In genomic region chr6:125114248-125114858, GRCh38 we compare ENCODE assay signal across 8 cellular contexts. TPM values are rescaled to one million over a fixed set of nuclear protein-coding genes. Genes with fewer than 3 reads are reported as not detected.
A peak's percentile ranks its signal among the peaks of the same experiment; 100 is the strongest.
DNase-seq lines count a peak whose midpoint lies in the region; ATAC-seq and TF ChIP-seq lines count a peak whose summit lies in the region.

No MANE protein-coding gene starts in this region.

- no peaks in the 10 kb centered on the region for H4K20me1 ChIP-seq in DOHH2 (ENCODE audit: control insufficient read depth, insufficient read depth, low read depth, low read length)

- intact Hi-C loops in sigmoid colon (cut with DNase I), result loop anchor here (2.0 kb wide), 1 partner anchor 242 kb away; no protein-coding TSS in a partner anchor
- intact Hi-C loops in posterior vena cava (cut with DNase I), result loop anchor here in 1 of 2 donors (5.0 kb wide), 1 partner anchor 242 kb away; no protein-coding TSS in a partner anchor

- H3F3A ChIP-seq in DOHH2 (ENCODE audit: control insufficient read depth, insufficient read depth), result no peaks in the 10 kb centered on the region

- no peak overlapping the region for H3K4me3 ChIP-seq in DOHH2 (ENCODE audit: low read length)
- no peak overlapping the region for H3K4me3 ChIP-seq in sigmoid colon

- H3K36me3 ChIP-seq in DOHH2 (ENCODE audit: control insufficient read depth, low read length), result no peaks in the 10 kb centered on the region
- H3K36me3 ChIP-seq in sigmoid colon, result no peaks in the 10 kb centered on the region

- ATAC-seq in HG02642 (IDR thresholded peaks at IDR 0.05; ENCODE audit: poor library complexity, unreplicated experiment) (peak; percentile 51), GM19023 (IDR thresholded peaks at IDR 0.05; ENCODE audit: unreplicated experiment) (no peak)

- TF ChIP-seq POLR2A in sigmoid colon (IDR thresholded peaks at IDR 0.05), result no peak

- H3K9me2 ChIP-seq in DOHH2 (replicated peaks; ENCODE audit: control insufficient read depth, low read length), result no peaks in the 10 kb centered on the region

- WGBS in sigmoid colon, 2 donors, result 0 to 2% methylated on average over 1 of the region's 1 CpG

- H3K79me2 ChIP-seq in DOHH2 (ENCODE audit: control insufficient read depth, low read length), result no peaks in the 10 kb centered on the region

- TF ChIP-seq CTCF in DOHH2 (IDR thresholded peaks at IDR 0.05; ENCODE audit: low read depth, low read length, poor library complexity, severe bottlenecking) (peak; percentile 76), sigmoid colon (IDR thresholded peaks at IDR 0.05) (peak; percentile 26 to 82 (median 69))

- no peaks in the 10 kb centered on the region for H3K4me1 ChIP-seq in DOHH2 (ENCODE audit: control insufficient read depth, low read length)
- H3K4me1 ChIP-seq in sigmoid colon, result peaks cover 0 to 4% (median 0%) of the 10 kb centered on the region in 4 donors

- no peak for TF ChIP-seq EP300 in sigmoid colon (IDR thresholded peaks at IDR 0.05)

- H3K27me3 ChIP-seq in DOHH2 (ENCODE audit: control insufficient read depth, low read length) (no peaks in the 10 kb centered on the region; the same call in 1 of the 2 replicates), sigmoid colon (no peaks in the 10 kb centered on the region)

- DNase-seq in NCI-H524 (lab: John Stamatoyannopoulos, UW) (peak; percentile 42 to 75), globus pallidus (ENCODE audit: low spot score) (peak; percentile 75), sigmoid colon (peak; percentile 72), posterior vena cava (ENCODE audit: low spot score) (no peak)
- DNase-seq in activated T-cell treated with anti-CD3 and anti-CD28 coated beads, Interleukin-2, amount 50 U/mL, for 1 hour, result peak; percentile 22

- peaks cover 3% of the 10 kb centered on the region; the same call in 1 of the 2 replicates for H3K9me3 ChIP-seq in DOHH2 (ENCODE audit: control insufficient read depth, insufficient read depth, low read length)
- peaks cover 4 to 16% (median 6%) of the 10 kb centered on the region in 4 donors for H3K9me3 ChIP-seq in sigmoid colon

- no peak overlapping the region for H3K27ac ChIP-seq in DOHH2 (ENCODE audit: low read depth, low read length)
- no peak overlapping the region for H3K27ac ChIP-seq in sigmoid colon

- H3K4me2 ChIP-seq in DOHH2 (ENCODE audit: low read length), result no peak overlapping the region

RNA-seq across cellular contexts. Expression of gene TPD52L1, which starts 39.2 kb away (rescaled TPM):
- total RNA-seq in sigmoid colon (10 to 100 TPM; 61.0 to 98.9 (median 73.8) TPM), posterior vena cava (10 to 100 TPM; 41.4 to 51.7 TPM)
- 10 to 100 TPM in 2 of 3 donors, 1 to 10 TPM in 1; 8.1 to 21.8 (median 13.8) TPM for polyA plus RNA-seq in sigmoid colon
